3 cellular contexts compared by ENCODE assay signal in genomic region chr6:133206942-133207341, GRCh38.
TF ChIP-seq lines count a peak whose summit lies in the region.

No MANE protein-coding gene starts in this region.

TF ChIP-seq in GM23338, 12 proteins besides CTCF, POLR2A, EP300 and RAD21 (continues in another document):
- TF ChIP-seq JUNB (IDR thresholded peaks at IDR 0.05; ENCODE audit: unreplicated experiment), result no peak
- no peak for TF ChIP-seq ETS1 (IDR thresholded peaks at IDR 0.05)
- no peak for TF ChIP-seq STAT1 (IDR thresholded peaks at IDR 0.05; ENCODE audit: unreplicated experiment)
- no peak for TF ChIP-seq ZNF462 (CRISPR knock-in tag; IDR thresholded peaks at IDR 0.05)
- no peak for TF ChIP-seq ZNF114 (CRISPR knock-in tag; IDR thresholded peaks at IDR 0.05)

TF ChIP-seq in IMR-90, 13 proteins besides CTCF, POLR2A, EP300 and RAD21:
- TF ChIP-seq MXI1 (IDR thresholded peaks at IDR 0.05; ENCODE audit: borderline replicate concordance, low read depth, low read length) (no peak), USF2 (IDR thresholded peaks at IDR 0.05; ENCODE audit: low read depth, low read length) (no peak), MAZ (IDR thresholded peaks at IDR 0.05; ENCODE audit: borderline replicate concordance, low read depth, low read length) (no peak), MAFK (IDR thresholded peaks at IDR 0.05; ENCODE audit: low read depth, low read length) (no peak), CEBPB (IDR thresholded peaks at IDR 0.05; ENCODE audit: low read depth, low read length) (no peak), RFX5 (IDR thresholded peaks at IDR 0.05; ENCODE audit: low read depth, low read length) (no peak), FOS (IDR thresholded peaks at IDR 0.05; ENCODE audit: low read depth, low read length) (no peak), SMC3 (IDR thresholded peaks at IDR 0.05; ENCODE audit: low read depth, low read length) (no peak), BHLHE40 (IDR thresholded peaks at IDR 0.05; ENCODE audit: low read depth, low read length) (no peak), RCOR1 (IDR thresholded peaks at IDR 0.05; ENCODE audit: insufficient replicate concordance, low read length) (no peak)

TF ChIP-seq in H1, 55 proteins besides CTCF, POLR2A, EP300 and RAD21:
- TF ChIP-seq MAFK (IDR thresholded peaks at IDR 0.05; ENCODE audit: low read depth, low read length), result no peak
- no peak for TF ChIP-seq CHD2 (IDR thresholded peaks at IDR 0.05; ENCODE audit: low read length)
- no peak for TF ChIP-seq SP4 (IDR thresholded peaks at IDR 0.05; ENCODE audit: low read length)
- no peak for TF ChIP-seq BRCA1 (IDR thresholded peaks at IDR 0.05; ENCODE audit: low read depth, low read length)
- TF ChIP-seq CBX5 (IDR thresholded peaks at IDR 0.05; ENCODE audit: low read depth, low read length), result no peak
- no peak for TF ChIP-seq EZH2 (IDR thresholded peaks at IDR 0.05; ENCODE audit: low read depth, low read length, severe bottlenecking)
- no peak for TF ChIP-seq CHD1 (IDR thresholded peaks at IDR 0.05; ENCODE audit: low read depth, low read length)
- no peak for TF ChIP-seq BCL11A (IDR thresholded peaks at IDR 0.05; ENCODE audit: low read depth in 2 of 2, low read length in 2 of 2)
- no peak for TF ChIP-seq JUND (IDR thresholded peaks at IDR 0.05; ENCODE audit: low read length)
- TF ChIP-seq SUZ12 (IDR thresholded peaks at IDR 0.05; ENCODE audit: low read length), result no peak
- TF ChIP-seq TCF12 (IDR thresholded peaks at IDR 0.05; ENCODE audit: low read depth, low read length), result no peak
- no peak for TF ChIP-seq BACH1 (IDR thresholded peaks at IDR 0.05; ENCODE audit: low read length)
- no peak for TF ChIP-seq MAX (IDR thresholded peaks at IDR 0.05)
- no peak for TF ChIP-seq RXRA (IDR thresholded peaks at IDR 0.05; ENCODE audit: insufficient read depth, low read depth, low read length)
- no peak for TF ChIP-seq JUN (IDR thresholded peaks at IDR 0.05; ENCODE audit: low read depth, low read length)
- no peak for TF ChIP-seq POU5F1 (IDR thresholded peaks at IDR 0.05; ENCODE audit: low read depth, low read length)
- no peak for TF ChIP-seq ATF2 (IDR thresholded peaks at IDR 0.05; ENCODE audit: low read length)
